8 cellular contexts compared by ENCODE assay signal in the genomic region with DNA sequence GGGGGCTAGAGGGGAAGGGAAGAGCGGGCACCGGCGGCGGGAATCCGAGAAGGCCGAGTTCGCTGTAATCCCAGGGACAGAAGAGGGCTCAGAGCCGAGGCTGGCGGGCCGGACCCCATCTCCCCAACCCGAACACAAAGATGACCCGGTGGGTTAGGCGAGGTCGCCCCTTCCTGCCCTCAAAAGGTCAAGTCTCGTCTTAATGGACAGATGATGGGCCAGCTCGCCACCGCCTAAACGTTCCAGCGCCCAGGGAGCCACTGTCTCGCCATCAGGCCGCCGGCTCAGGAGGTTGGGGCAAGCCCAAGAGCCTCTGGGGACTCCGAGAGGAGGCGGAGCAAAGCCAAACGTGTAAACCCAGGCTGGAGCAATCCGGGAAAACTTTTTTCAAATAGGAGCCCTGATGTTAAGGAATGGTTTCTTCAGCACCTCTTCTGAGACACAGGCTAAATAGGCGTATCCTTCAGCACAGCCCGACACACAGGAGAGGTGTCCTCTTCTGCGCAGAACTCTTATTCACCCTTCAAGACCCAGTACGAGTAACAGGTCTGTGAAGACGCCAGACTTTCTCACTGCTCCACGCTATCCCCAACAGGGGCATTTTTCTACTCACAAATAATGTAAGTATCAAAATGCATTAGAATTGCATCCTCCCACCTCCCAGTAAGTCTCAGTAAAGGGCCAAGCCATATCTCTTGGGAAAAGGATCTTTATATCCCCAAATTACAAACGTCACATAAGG.
A peak's percentile ranks its signal among the peaks of the same experiment; 100 is the strongest.
DNase-seq lines count a peak whose midpoint lies in the region; ATAC-seq and TF ChIP-seq lines count a peak whose summit lies in the region.

No MANE protein-coding gene starts in this region.

- H3K36me3 ChIP-seq in mucosa of rectum (ENCODE audit: control insufficient read depth in 2 of 2, insufficient read depth in 2 of 2, low read length in 2 of 2): no peaks in the 10 kb centered on the region

- H3K27me3 ChIP-seq in mucosa of rectum (ENCODE audit: control insufficient read depth in 2 of 2, insufficient read depth in 2 of 2, low read length in 2 of 2): peaks cover 58 to 62% of the 10 kb centered on the region in 2 donors

- POLR2A ChIA-PET in AG04449 (lab: Yijun Ruan, JAX): no interaction called here

- no peak overlapping the region for H3K9ac ChIP-seq in mucosa of rectum (ENCODE audit: low read depth in 1 of 2, low read length in 2 of 2)

- no peak overlapping the region for H3K27ac ChIP-seq in coronary artery
- no peak overlapping the region for H3K27ac ChIP-seq in mucosa of rectum (ENCODE audit: low read depth in 2 of 2, low read length in 2 of 2)

- H3K4me1 ChIP-seq in mucosa of rectum (ENCODE audit: control insufficient read depth in 2 of 2, insufficient read depth in 2 of 2, low read length in 2 of 2): peaks cover 5 to 7% of the 10 kb centered on the region in 2 donors

- ATAC-seq in HG02678 (IDR thresholded peaks at IDR 0.05; ENCODE audit: unreplicated experiment) (peak; percentile 36), GM18858 (IDR thresholded peaks at IDR 0.05; ENCODE audit: unreplicated experiment) (no peak)

- DNase-seq in AG04449 (ENCODE audit: low read depth, low spot score): no peak
- no peak for DNase-seq in coronary artery (ENCODE audit: low spot score)
- DNase-seq in hypothalamus (lab: John Stamatoyannopoulos, UW): no peak
- DNase-seq in activated gamma-delta T cell treated with Interleukin-2 at 50 U/mL for 16 hours: no peak
- no peak for DNase-seq in NCI-H524 treated with DMSO at 0.1 percent for 48 hours (lab: John Stamatoyannopoulos, UW)

- TF ChIP-seq CTCF in AG04449 (IDR thresholded peaks at IDR 0.05; ENCODE audit: insufficient read depth, low read length, missing control alignments) (no peak), coronary artery (IDR thresholded peaks at IDR 0.05) (no peak)

- peak overlapping the region; percentile 52 for H3K4me3 ChIP-seq in AG04449 (ENCODE audit: low read depth, low read length)
- H3K4me3 ChIP-seq in coronary artery: peak overlapping the region; percentile 73
- H3K4me3 ChIP-seq in mucosa of rectum (ENCODE audit: low read length in 2 of 2): peak overlapping the region; percentile 52 to 57

- H3K9me3 ChIP-seq in mucosa of rectum (ENCODE audit: control insufficient read depth in 2 of 2, low read length in 2 of 2): no peaks in the 10 kb centered on the region

- CTCF ChIA-PET in AG04449 (lab: Yijun Ruan, JAX): no interaction called here
